Comparison of ENCODE assay signal across 1 cellular context in genomic region chr3:71078723-71079525, GRCh38.
TF ChIP-seq lines count a peak whose summit lies in the region.

No MANE protein-coding gene starts in this region.

TF ChIP-seq in H1, 55 proteins besides CTCF, POLR2A, EP300 and RAD21 (continued from another document):
- TF ChIP-seq BACH1 (IDR thresholded peaks at IDR 0.05; ENCODE audit: low read length) (no peak), MAFK (IDR thresholded peaks at IDR 0.05; ENCODE audit: low read depth, low read length) (no peak), SP2 (IDR thresholded peaks at IDR 0.05; ENCODE audit: low read length) (no peak), SP1 (IDR thresholded peaks at IDR 0.05; ENCODE audit: low read depth, low read length) (no peak), TCF12 (IDR thresholded peaks at IDR 0.05; ENCODE audit: low read depth, low read length) (no peak), ATF2 (IDR thresholded peaks at IDR 0.05; ENCODE audit: low read length) (no peak), SAP30 (IDR thresholded peaks at IDR 0.05; ENCODE audit: insufficient read depth, insufficient replicate concordance, low read length) (no peak), KDM4A (IDR thresholded peaks at IDR 0.05; ENCODE audit: low read depth, low read length, severe bottlenecking) (no peak), CHD1 (IDR thresholded peaks at IDR 0.05; ENCODE audit: low read depth, low read length) (no peak), RXRA (IDR thresholded peaks at IDR 0.05; ENCODE audit: insufficient read depth, low read depth, low read length) (no peak), CTBP2 (IDR thresholded peaks at IDR 0.05; ENCODE audit: borderline replicate concordance, insufficient read depth, insufficient read length, low read length) (no peak)
TF ChIP-seq in H1: peak in this region for 0.
